In the genomic region with DNA sequence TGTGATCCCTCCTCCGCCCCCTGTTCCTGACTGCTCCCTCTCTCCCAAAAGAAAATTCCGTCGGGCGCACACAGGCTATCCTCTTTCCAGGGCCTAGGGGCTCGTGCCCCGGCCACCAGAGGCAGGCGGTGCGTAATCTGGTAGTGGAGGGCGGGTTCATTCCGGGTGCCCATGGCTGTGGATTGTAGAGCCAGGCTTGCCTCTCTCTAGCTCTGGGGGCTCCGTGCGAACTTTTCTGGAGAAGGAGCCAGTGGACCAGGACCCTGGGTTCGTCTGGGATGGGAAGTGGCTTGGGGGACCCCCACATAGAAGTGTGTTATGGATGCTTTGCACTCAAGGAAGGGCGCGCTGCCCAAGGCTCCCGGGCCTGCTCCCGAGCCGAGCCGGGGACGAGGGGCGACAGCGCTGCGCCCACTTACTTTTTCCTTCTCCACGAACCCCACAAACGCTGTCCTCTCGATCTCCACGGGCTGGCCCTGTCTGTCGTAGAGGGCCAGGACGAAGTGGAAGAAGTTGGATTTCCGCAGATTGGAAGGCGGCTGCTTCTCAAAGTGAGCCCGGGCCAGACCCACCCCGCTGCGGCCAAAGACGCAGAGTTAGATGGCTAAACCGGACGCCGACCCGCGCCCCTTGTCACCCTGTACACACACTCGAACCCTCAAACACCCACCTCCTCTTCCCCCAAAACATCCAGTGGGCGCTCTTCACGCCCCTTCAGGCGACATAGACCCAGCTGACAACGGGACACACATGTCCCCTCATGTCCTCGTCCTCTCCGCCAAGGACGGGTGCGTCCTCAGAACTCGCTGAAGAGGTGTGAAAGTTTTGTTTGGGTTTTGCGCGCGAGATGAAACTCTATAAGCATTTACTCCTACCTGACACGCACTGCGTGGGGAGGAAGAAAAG, we compare ENCODE assay signal across 7 cellular contexts. TPM values are rescaled to one million over a fixed set of nuclear protein-coding genes. Genes with fewer than 3 reads are reported as not detected.
DNase-seq lines count a peak whose midpoint lies in the region; ATAC-seq, FAIRE-seq and TF ChIP-seq lines count a peak whose summit lies in the region.

No MANE protein-coding gene starts in this region.

- no peak overlapping the region for H3K27ac ChIP-seq in iPS-20b (ENCODE audit: low read length)

- peaks cover 15% of the 10 kb centered on the region; the same call in 1 of the 2 replicates for H3K4me1 ChIP-seq in iPS-20b (ENCODE audit: insufficient read depth, low read length)

- peaks cover 38% of the 10 kb centered on the region for H3K4me1 Mint-ChIP-seq in activated T-cell treated with anti-CD3 and anti-CD28 coated beads, Interleukin-2, amount 50 U/mL, for 72 hours (ENCODE audit: low read depth)
- H3K4me1 Mint-ChIP-seq in stimulated activated naive CD8-positive, alpha-beta T cell treated with anti-CD3 and anti-CD28 coated beads, Interleukin-15, amount 100 ng/mL, for 72 hours = peaks cover 43% of the 10 kb centered on the region
- peaks cover 30 to 33% of the 10 kb centered on the region in 2 donors for H3K4me1 Mint-ChIP-seq in natural killer cell treated with Interleukin-12 subunit alpha and Interleukin-12 subunit beta and Interleukin-15 and Interleukin-18, amount 100 ng/mL, for 72 hours (ENCODE audit: low read depth in 2 of 2)

- no peaks in the 10 kb centered on the region for H3K36me3 Mint-ChIP-seq in activated T-cell treated with anti-CD3 and anti-CD28 coated beads, Interleukin-2, amount 50 U/mL, for 72 hours (ENCODE audit: insufficient read depth in 2 of 2)
- peaks cover 9% of the 10 kb centered on the region for H3K36me3 Mint-ChIP-seq in natural killer cell treated with Interleukin-12 subunit alpha and Interleukin-12 subunit beta and Interleukin-15 and Interleukin-18, amount 100 ng/mL, for 72 hours

- peak overlapping the region; percentile 95 to 98 for H3K4me3 Mint-ChIP-seq in activated T-cell treated with anti-CD3 and anti-CD28 coated beads, Interleukin-2, amount 50 U/mL, for 72 hours
- peak overlapping the region; percentile 83 to 91 for H3K4me3 Mint-ChIP-seq in stimulated activated naive CD8-positive, alpha-beta T cell treated with anti-CD3 and anti-CD28 coated beads, Interleukin-15, amount 100 ng/mL, for 72 hours
- no peak overlapping the region for H3K4me3 Mint-ChIP-seq in natural killer cell treated with Interleukin-12 subunit alpha and Interleukin-12 subunit beta and Interleukin-15 and Interleukin-18, amount 100 ng/mL, for 72 hours

- ATAC-seq in activated T-cell treated with anti-CD3 and anti-CD28 coated beads, Interleukin-2, amount 50 U/mL, for 72 hours (replicated peaks in 1 of 2) = no peak
- no peak for ATAC-seq in stimulated activated naive CD8-positive, alpha-beta T cell treated with anti-CD3 and anti-CD28 coated beads, Interleukin-15, amount 100 ng/mL, for 72 hours
- no peak for ATAC-seq in HG03354 (IDR thresholded peaks at IDR 0.05; ENCODE audit: poor library complexity, severe bottlenecking, unreplicated experiment)
- ATAC-seq in HG03159 (IDR thresholded peaks at IDR 0.05; ENCODE audit: unreplicated experiment) = no peak
- ATAC-seq in natural killer cell treated with Interleukin-12 subunit alpha and Interleukin-12 subunit beta and Interleukin-15 and Interleukin-18, amount 100 ng/mL, for 72 hours = no peak

- H3K9ac ChIP-seq in iPS-20b (ENCODE audit: low read depth, low read length) = no peak overlapping the region

- peak overlapping the region; percentile 19; the same call in 1 of the 2 replicates for H3K4me3 ChIP-seq in iPS-20b (ENCODE audit: low read length)

- H3K9me3 ChIP-seq in iPS-20b (ENCODE audit: insufficient read depth, low read depth, low read length) = peaks cover 2% of the 10 kb centered on the region; the same call in 1 of the 2 replicates

- peak; percentile 80 for FAIRE-seq in GM12891 (lab: Jason Lieb, UNC)

- DNase-seq in GM12891 (ENCODE audit: insufficient read length, low spot score) = no peak
- DNase-seq in activated T-cell treated with anti-CD3 and anti-CD28 coated beads, Interleukin-2, amount 50 U/mL, for 72 hours = no peak
- DNase-seq in stimulated activated naive CD8-positive, alpha-beta T cell treated with anti-CD3 and anti-CD28 coated beads, Interleukin-15, amount 100 ng/mL, for 72 hours = no peak
- no peak for DNase-seq in natural killer cell treated with Interleukin-12 subunit alpha and Interleukin-12 subunit beta and Interleukin-15 and Interleukin-18, amount 100 ng/mL, for 72 hours (ENCODE audit: low spot score)

- H3K9me3 Mint-ChIP-seq in activated T-cell treated with anti-CD3 and anti-CD28 coated beads, Interleukin-2, amount 50 U/mL, for 72 hours = no peaks in the 10 kb centered on the region
- H3K9me3 Mint-ChIP-seq in stimulated activated naive CD8-positive, alpha-beta T cell treated with anti-CD3 and anti-CD28 coated beads, Interleukin-15, amount 100 ng/mL, for 72 hours = no peaks in the 10 kb centered on the region
- H3K9me3 Mint-ChIP-seq in natural killer cell treated with Interleukin-12 subunit alpha and Interleukin-12 subunit beta and Interleukin-15 and Interleukin-18, amount 100 ng/mL, for 72 hours = no peaks in the 10 kb centered on the region

- H3K27me3 Mint-ChIP-seq in activated T-cell treated with anti-CD3 and anti-CD28 coated beads, Interleukin-2, amount 50 U/mL, for 72 hours (ENCODE audit: low read depth) = peaks cover 59% of the 10 kb centered on the region
- peaks cover 60% of the 10 kb centered on the region for H3K27me3 Mint-ChIP-seq in stimulated activated naive CD8-positive, alpha-beta T cell treated with anti-CD3 and anti-CD28 coated beads, Interleukin-15, amount 100 ng/mL, for 72 hours
- H3K27me3 Mint-ChIP-seq in natural killer cell treated with Interleukin-12 subunit alpha and Interleukin-12 subunit beta and Interleukin-15 and Interleukin-18, amount 100 ng/mL, for 72 hours = peaks cover 50 to 75% of the 10 kb centered on the region in 2 donors

- TF ChIP-seq POLR2A in GM12891 (IDR thresholded peaks at IDR 0.05; ENCODE audit: low read depth, low read length) = no peak

- H3K27me3 ChIP-seq in iPS-20b (ENCODE audit: insufficient read depth, low read length) = peaks cover 93% of the 10 kb centered on the region

- no peak overlapping the region for H3K27ac Mint-ChIP-seq in activated T-cell treated with anti-CD3 and anti-CD28 coated beads, Interleukin-2, amount 50 U/mL, for 72 hours
- no peak overlapping the region for H3K27ac Mint-ChIP-seq in stimulated activated naive CD8-positive, alpha-beta T cell treated with anti-CD3 and anti-CD28 coated beads, Interleukin-15, amount 100 ng/mL, for 72 hours
- H3K27ac Mint-ChIP-seq in natural killer cell treated with Interleukin-12 subunit alpha and Interleukin-12 subunit beta and Interleukin-15 and Interleukin-18, amount 100 ng/mL, for 72 hours = no peak overlapping the region

- no peaks in the 10 kb centered on the region for H3K36me3 ChIP-seq in iPS-20b (ENCODE audit: insufficient read depth, low read depth, low read length)

TF ChIP-seq in GM12891, 5 proteins besides CTCF, POLR2A, EP300 and RAD21:
- TF ChIP-seq PAX5 (IDR thresholded peaks at IDR 0.05; ENCODE audit: insufficient read depth, low read length, severe bottlenecking) (no peak), POU2F2 (IDR thresholded peaks at IDR 0.05; ENCODE audit: low read depth, low read length) (no peak), POLR2AphosphoS5 (IDR thresholded peaks at IDR 0.05; ENCODE audit: low read depth, low read length) (no peak), SPI1 (IDR thresholded peaks at IDR 0.05; ENCODE audit: low read depth, low read length) (no peak), TAF1 (IDR thresholded peaks at IDR 0.05; ENCODE audit: low read depth, low read length) (no peak)

RNA-seq across cellular contexts. Expression of gene EBF1, which starts 2.9 kb away (rescaled TPM):
- 2.8 TPM for polyA plus RNA-seq in GM12891 (2012; ENCODE audit: low read depth, missing spikeins)
- total RNA-seq in activated T-cell treated with anti-CD3 and anti-CD28 coated beads, Interleukin-2, amount 50 U/mL, for 72 hours = 1 to 10 TPM; 1.3 to 1.4 TPM
- 1 to 10 TPM in 1 of 2 donors, not detected in 1; 1.9 TPM for total RNA-seq in natural killer cell treated with Interleukin-12 subunit alpha and Interleukin-12 subunit beta and Interleukin-15 and Interleukin-18, amount 100 ng/mL, for 72 hours
